Comparison of ENCODE assay signal across 14 cellular contexts in genomic region chr3:188558343-188559068, GRCh38.
A peak's percentile ranks its signal among the peaks of the same experiment; 100 is the strongest.
DNase-seq lines count a peak whose midpoint lies in the region; ATAC-seq lines count a peak whose summit lies in the region.
"Had no signal": no experiment of that assay in that cellular context is flagged by ENCODE, and none has a peak within 500 bp of the region (broad histone marks: within the 10 kb centered on the region; RNA-seq: fewer than 3 reads in every experiment).

No MANE protein-coding gene starts in this region.

- no peaks in the 10 kb centered on the region for H3K9me3 Mint-ChIP-seq in effector memory CD8-positive, alpha-beta T cell
- no peaks in the 10 kb centered on the region for H3K9me3 Mint-ChIP-seq in natural killer cell treated with Interleukin-12 subunit alpha and Interleukin-12 subunit beta and Interleukin-15 and Interleukin-18, amount 100 ng/mL, for 72 hours

- H3K27ac Mint-ChIP-seq in effector memory CD8-positive, alpha-beta T cell: peak overlapping the region; percentile 50 to 54
- peak overlapping the region in 1 of 2 donors; percentile 71 for H3K27ac Mint-ChIP-seq in natural killer cell treated with Interleukin-12 subunit alpha and Interleukin-12 subunit beta and Interleukin-15 and Interleukin-18, amount 100 ng/mL, for 72 hours
- H3K27ac Mint-ChIP-seq: CD4-positive, CD25-positive, alpha-beta regulatory T cell; progenitor cell of endocrine pancreas had no signal

- H3K4me1 Mint-ChIP-seq in effector memory CD8-positive, alpha-beta T cell (ENCODE audit: low read depth in 2 of 2): peaks cover 21 to 40% of the 10 kb centered on the region in 2 donors
- peaks cover 53 to 61% of the 10 kb centered on the region in 2 donors for H3K4me1 Mint-ChIP-seq in natural killer cell treated with Interleukin-12 subunit alpha and Interleukin-12 subunit beta and Interleukin-15 and Interleukin-18, amount 100 ng/mL, for 72 hours (ENCODE audit: low read depth in 2 of 2)

- peaks cover 3% of the 10 kb centered on the region for H3K36me3 Mint-ChIP-seq in effector memory CD8-positive, alpha-beta T cell (ENCODE audit: insufficient read depth)
- no peaks in the 10 kb centered on the region for H3K36me3 Mint-ChIP-seq in natural killer cell treated with Interleukin-12 subunit alpha and Interleukin-12 subunit beta and Interleukin-15 and Interleukin-18, amount 100 ng/mL, for 72 hours
- H3K36me3 Mint-ChIP-seq: CD4-positive, CD25-positive, alpha-beta regulatory T cell had no signal

- no peaks in the 10 kb centered on the region for H3K27me3 Mint-ChIP-seq in effector memory CD8-positive, alpha-beta T cell
- no peaks in the 10 kb centered on the region for H3K27me3 Mint-ChIP-seq in natural killer cell treated with Interleukin-12 subunit alpha and Interleukin-12 subunit beta and Interleukin-15 and Interleukin-18, amount 100 ng/mL, for 72 hours
- H3K27me3 Mint-ChIP-seq: CD4-positive, CD25-positive, alpha-beta regulatory T cell had no signal

- no peak overlapping the region for H3K4me3 Mint-ChIP-seq in effector memory CD8-positive, alpha-beta T cell
- peak overlapping the region; percentile 58 for H3K4me3 Mint-ChIP-seq in natural killer cell treated with Interleukin-12 subunit alpha and Interleukin-12 subunit beta and Interleukin-15 and Interleukin-18, amount 100 ng/mL, for 72 hours

- peak; percentile 18 for DNase-seq in AG20443 (ENCODE audit: low spot score)
- DNase-seq in HT1080 (ENCODE audit: low read depth): peak; percentile 17
- no peak for DNase-seq in effector memory CD8-positive, alpha-beta T cell
- DNase-seq in natural killer cell treated with Interleukin-12 subunit alpha and Interleukin-12 subunit beta and Interleukin-15 and Interleukin-18, amount 100 ng/mL, for 72 hours (ENCODE audit: low spot score): no peak
- no peak for DNase-seq in ACHN
- no peak for DNase-seq in SKM-1 (lab: John Stamatoyannopoulos, UW; ENCODE audit: unreplicated experiment)
- no peak for DNase-seq in superior temporal gyrus (ENCODE audit: extremely low spot score)
- DNase-seq: CD4-positive, CD25-positive, alpha-beta regulatory T cell; midbrain; NCI-H1105 treated with DMSO at 0.1 percent for 48 hours; NCI-H446 treated with DMSO at 0.1 percent for 48 hours; WERI-Rb-1 had no signal

- in situ Hi-C loops in ACHN (cut with HindIII; ENCODE audit: low pct_ligation_motif_present, low pct_unique_long_range_greater_than_20kb, low sequenced_read_pairs): no loop called here

- no peak for ATAC-seq in effector memory CD8-positive, alpha-beta T cell (replicated peaks)
- ATAC-seq in natural killer cell treated with Interleukin-12 subunit alpha and Interleukin-12 subunit beta and Interleukin-15 and Interleukin-18, amount 100 ng/mL, for 72 hours: peak; percentile 33 to 51
- ATAC-seq in HG03521 (IDR thresholded peaks at IDR 0.05; ENCODE audit: unreplicated experiment): no peak

Comparison
In these comparisons a context has a peak if more than half of its experiments do, and no peak if none do; other contexts are left out.
1. DNase-seq: peak in AG20443 (single experiment) and HT1080 (single experiment); none in effector memory CD8-positive, alpha-beta T cell (0 of 3), natural killer cell treated with Interleukin-12 subunit alpha and Interleukin-12 subunit beta and Interleukin-15 and Interleukin-18, amount 100 ng/mL, for 72 hours (single experiment), ACHN (single experiment), SKM-1 (single experiment) and superior temporal gyrus (single experiment).
2. ATAC-seq: peak in natural killer cell treated with Interleukin-12 subunit alpha and Interleukin-12 subunit beta and Interleukin-15 and Interleukin-18, amount 100 ng/mL, for 72 hours (2 of 2); none in effector memory CD8-positive, alpha-beta T cell (single experiment) and HG03521 (single experiment).